20 cellular contexts compared by ENCODE assay signal in genomic region chr3:35596611-35597010, GRCh38. TPM values are rescaled to one million over a fixed set of nuclear protein-coding genes. Genes with fewer than 3 reads are reported as not detected.
DNase-seq lines count a peak whose midpoint lies in the region; ATAC-seq, FAIRE-seq and TF ChIP-seq lines count a peak whose summit lies in the region.
"Had no signal": no experiment of that assay in that cellular context is flagged by ENCODE, and none has a peak within 500 bp of the region (broad histone marks: within the 10 kb centered on the region; RNA-seq: fewer than 3 reads in every experiment).

No MANE protein-coding gene starts in this region.

- no peaks in the 10 kb centered on the region for H4K20me1 ChIP-seq in OCI-LY1 (ENCODE audit: insufficient read depth, low read length)

- H3K27ac ChIP-seq in OCI-LY1 (ENCODE audit: low read depth, low read length, poor library complexity, severe bottlenecking) = no peak overlapping the region

- no peaks in the 10 kb centered on the region for H3F3A ChIP-seq in OCI-LY1 (ENCODE audit: insufficient read depth, low read length)

- no peak for TF ChIP-seq POLR2A in GM12892 (IDR thresholded peaks at IDR 0.05; ENCODE audit: low read depth, low read length)

- FAIRE-seq in GM12892 (lab: Jason Lieb, UNC) = no peak
- FAIRE-seq: GM12891, GM18507, H54, HTR-8/SVneo, RCC 7860 had no signal

- no peaks in the 10 kb centered on the region for H3K27me3 ChIP-seq in OCI-LY1 (ENCODE audit: insufficient read depth, low read length)

- H3K79me2 ChIP-seq in OCI-LY1 (ENCODE audit: insufficient read depth, low read length) = no peaks in the 10 kb centered on the region

- no peaks in the 10 kb centered on the region for H3K9me2 ChIP-seq in OCI-LY1 (ENCODE audit: low read depth, low read length)

- peak; percentile 39 for ATAC-seq in GM18868 (IDR thresholded peaks at IDR 0.05; ENCODE audit: unreplicated experiment)
- ATAC-seq: Right ventricle myocardium inferior had no signal

- peaks cover 5% of the 10 kb centered on the region; the same call in 1 of the 2 replicates for H3K9me3 ChIP-seq in OCI-LY1 (ENCODE audit: low read length)

- no peaks in the 10 kb centered on the region for H3K36me3 ChIP-seq in OCI-LY1 (ENCODE audit: insufficient read depth, low read length)

- no peak overlapping the region for H3K4me2 ChIP-seq in OCI-LY1 (ENCODE audit: low read length)

- H3K4me3 ChIP-seq in OCI-LY1 (ENCODE audit: low read depth, low read length, poor library complexity, severe bottlenecking) = no peak overlapping the region

- H3K9ac ChIP-seq in OCI-LY1 (ENCODE audit: low read length) = no peak overlapping the region

- DNase-seq in medulla oblongata (ENCODE audit: extremely low spot score) (peak; percentile 78), pons (ENCODE audit: low spot score) (peak; percentile 93), NCI-H2227 treated with DMSO at 0.1 percent for 48 hours (lab: John Stamatoyannopoulos, UW) (no peak), GM12892 (ENCODE audit: insufficient read length) (no peak), SW480 (ENCODE audit: low spot score) (no peak), NCI-H510A (lab: John Stamatoyannopoulos, UW) (no peak)
- DNase-seq: CD8-positive, alpha-beta memory T cell; MV-4-11; NCI-H187; NCI-H345; NCI-H526; NK-92 treated with Interleukin-12 subunit alpha and Interleukin-12 subunit beta, amount 100 ng/mL, for 24 hours had no signal

- H2AFZ ChIP-seq in OCI-LY1 (ENCODE audit: low read length) = 0 out of 2 replicates have a peak overlapping the region, but pooled peaks have one; percentile 40

- no peak for TF ChIP-seq CTCF in OCI-LY1 (IDR thresholded peaks at IDR 0.05; ENCODE audit: low read length)

- peaks cover 8% of the 10 kb centered on the region for H3K4me1 ChIP-seq in OCI-LY1 (ENCODE audit: insufficient read depth, low read length, severe bottlenecking)

RNA-seq across cellular contexts. Expression of gene ARPP21, which starts 42.7 kb away (rescaled TPM):
- not detected for polyA plus RNA-seq in GM12892 (2012; ENCODE audit: missing spikeins)
- polyA plus RNA-seq: CD8-positive, alpha-beta memory T cell had no signal

Comparison
In these comparisons a context has a peak if more than half of its experiments do, and no peak if none do; other contexts are left out.
1. DNase-seq: peak in medulla oblongata (single experiment) and pons (single experiment); none in NCI-H2227 treated with DMSO at 0.1 percent for 48 hours (single experiment), GM12892 (single experiment), SW480 (single experiment) and NCI-H510A (single experiment).